In genomic region chr17:7215652-7216139, GRCh38 we compare ENCODE assay signal across 8 cellular contexts. TPM values are rescaled to one million over a fixed set of nuclear protein-coding genes. Genes with fewer than 3 reads are reported as not detected.
DNase-seq lines count a peak whose midpoint lies in the region; ATAC-seq and TF ChIP-seq lines count a peak whose summit lies in the region.

No MANE protein-coding gene starts in this region.

- no peak for ATAC-seq in CD4-positive, alpha-beta T cell (ENCODE audit: poor library complexity)
- no peak for ATAC-seq in GM18498 (IDR thresholded peaks at IDR 0.05; ENCODE audit: unreplicated experiment)

- H3K4me2 ChIP-seq in neural progenitor cell: peak overlapping the region; percentile 85

- H3K4me3 ChIP-seq in NB4 (ENCODE audit: low read depth, low read length) (peak overlapping the region; percentile 50), dorsolateral prefrontal cortex (peak overlapping the region in 58 of 59 donors; percentile 17 to 98 (median 68)), neural progenitor cell (peak overlapping the region; percentile 59)

- peak in 1 of 10 experiments; percentile 35 for DNase-seq in CD4-positive, alpha-beta T cell
- DNase-seq in NB4 (ENCODE audit: low read depth) (peak; percentile 65), dorsolateral prefrontal cortex (no peak), neural progenitor cell (ENCODE audit: low spot score) (peak; percentile 41), NOMO-1 treated with DMSO at 0.1 percent for 48 hours (lab: John Stamatoyannopoulos, UW; ENCODE audit: unreplicated experiment) (no peak), NCI-H774 (lab: John Stamatoyannopoulos, UW) (no peak), T-helper 9 cell (no peak)

- no peaks in the 10 kb centered on the region for H3K9me3 Mint-ChIP-seq in CD4-positive, alpha-beta T cell
- no peaks in the 10 kb centered on the region for H3K9me3 Mint-ChIP-seq in neural progenitor cell

- peaks cover 13% of the 10 kb centered on the region for H4K20me1 ChIP-seq in neural progenitor cell (ENCODE audit: low read depth)

- intact Hi-C loops in CD4-positive, alpha-beta T cell (cut with DNase I, micrococcal nuclease): loop anchor here in 1 of 2 experiments (5.0 kb wide), 1 partner anchor 37 kb away; the partner anchor contains the start of genes CTDNEP1 and ELP5
- intact Hi-C loops in dorsolateral prefrontal cortex (cut with DNase I): no loop called here

- no peaks in the 10 kb centered on the region for H3K27me3 ChIP-seq in CD4-positive, alpha-beta T cell (ENCODE audit: control insufficient read depth, insufficient read depth, low read length)
- H3K27me3 ChIP-seq in dorsolateral prefrontal cortex (peaks cover 0 to 3% (median 0%) of the 10 kb centered on the region in 45 donors), neural progenitor cell (no peaks in the 10 kb centered on the region)

- CTCF ChIA-PET in CD4-positive, alpha-beta T cell (lab: Charles Lee): interaction anchor here (2.7 kb wide), 1 partner anchor 10 kb away, joined by 13 read pairs; no protein-coding TSS in a partner anchor

- TF ChIP-seq CTCF in CD4-positive, alpha-beta T cell (IDR thresholded peaks at IDR 0.05): no peak
- no peak for TF ChIP-seq CTCF in NB4 (IDR thresholded peaks at IDR 0.05; ENCODE audit: low read depth, low read length)
- no peak for TF ChIP-seq CTCF in dorsolateral prefrontal cortex (IDR thresholded peaks at IDR 0.05 in 54 of 56, conservative IDR thresholded peaks at IDR 0.05 in 2 of 56; ENCODE audit: low read depth in 1 of 56, partially characterized antibody in 56 of 56)
- TF ChIP-seq CTCF in neural progenitor cell (IDR thresholded peaks at IDR 0.05): no peak

- H3K27ac Mint-ChIP-seq in CD4-positive, alpha-beta T cell: peak overlapping the region; percentile 93
- H3K27ac Mint-ChIP-seq in neural progenitor cell: peak overlapping the region; percentile 97

- H3K9ac ChIP-seq in neural progenitor cell: no peak overlapping the region

- POLR2A ChIA-PET in CD4-positive, alpha-beta T cell (lab: Charles Lee): interaction anchor here (0.9 to 13.1 kb wide), 2 partner anchors 22 to 471 kb away, joined by 3 to 234 read pairs; partner anchors contain the start of genes DVL2, GABARAP, PHF23 and TP53

- no peaks in the 10 kb centered on the region for H3K9me3 ChIP-seq in CD4-positive, alpha-beta T cell (ENCODE audit: control insufficient read depth, low read length)
- H3K9me3 ChIP-seq in neural progenitor cell (ENCODE audit: low read depth): no peaks in the 10 kb centered on the region

- no peaks in the 10 kb centered on the region for H3K36me3 Mint-ChIP-seq in CD4-positive, alpha-beta T cell (ENCODE audit: low read depth)
- peaks cover 4% of the 10 kb centered on the region for H3K36me3 Mint-ChIP-seq in neural progenitor cell

- H2AFZ ChIP-seq in neural progenitor cell (replicated peaks): no peak overlapping the region

- no peaks in the 10 kb centered on the region for H3K36me3 ChIP-seq in neural progenitor cell

- peaks cover 73% of the 10 kb centered on the region for H3K4me1 Mint-ChIP-seq in CD4-positive, alpha-beta T cell (ENCODE audit: low read depth)
- peaks cover 68% of the 10 kb centered on the region for H3K4me1 Mint-ChIP-seq in neural progenitor cell

- H3K27me3 Mint-ChIP-seq in CD4-positive, alpha-beta T cell: peaks cover 5% of the 10 kb centered on the region
- peaks cover 23% of the 10 kb centered on the region for H3K27me3 Mint-ChIP-seq in neural progenitor cell (ENCODE audit: insufficient read depth, low read depth)

- H3K4me3 Mint-ChIP-seq in CD4-positive, alpha-beta T cell: peak overlapping the region; percentile 93
- H3K4me3 Mint-ChIP-seq in neural progenitor cell: peak overlapping the region; percentile 83

- peaks cover 51% of the 10 kb centered on the region for H3K79me2 ChIP-seq in neural progenitor cell (ENCODE audit: low read depth)

- H3K4me1 ChIP-seq in neural progenitor cell: peaks cover 56% of the 10 kb centered on the region

- peak overlapping the region; percentile 85 for H3K27ac ChIP-seq in CD4-positive, alpha-beta T cell (ENCODE audit: low read depth, low read length)
- H3K27ac ChIP-seq in dorsolateral prefrontal cortex (peak overlapping the region in 49 of 59 donors; percentile 16 to 99 (median 85)), neural progenitor cell (peak overlapping the region; percentile 54)

- peaks cover 73% of the 10 kb centered on the region for H3F3A ChIP-seq in neural progenitor cell (ENCODE audit: low read depth)

- TF ChIP-seq POLR2A in NB4 (IDR thresholded peaks at IDR 0.05; ENCODE audit: extremely low read depth, insufficient read length): no peak

RNA-seq across cellular contexts. Expression of gene DLG4, which starts 3.9 kb away (rescaled TPM):
- 10 to 100 TPM; 10.2 to 11.0 TPM for total RNA-seq in CD4-positive, alpha-beta T cell
- total RNA-seq in dorsolateral prefrontal cortex (100 to 1,000 TPM; 109 to 508 (median 348) TPM), neural progenitor cell (ENCODE audit: low replicate concordance) (23.5 and 50.5 TPM in 2 replicates)

RNA-seq across cellular contexts. Expression of gene ACADVL, which starts 4.0 kb away (rescaled TPM):
- 100 to 1,000 TPM; 237 to 257 TPM for total RNA-seq in CD4-positive, alpha-beta T cell
- 100 to 1,000 TPM; 242 to 722 (median 375) TPM for total RNA-seq in dorsolateral prefrontal cortex
- 86.7 and 194 TPM in 2 replicates for total RNA-seq in neural progenitor cell (ENCODE audit: low replicate concordance)

RNA-seq across cellular contexts. Expression of gene DVL2, which starts 18.6 kb away (rescaled TPM):
- total RNA-seq in CD4-positive, alpha-beta T cell: 10 to 100 TPM; 40.9 to 41.3 TPM
- total RNA-seq in dorsolateral prefrontal cortex (10 to 100 TPM; 31.9 to 83.9 (median 51.7) TPM), neural progenitor cell (ENCODE audit: low replicate concordance) (43.9 and 113 TPM in 2 replicates)

RNA-seq across cellular contexts. Expression of gene PHF23, which starts 23.6 kb away (rescaled TPM):
- 1 to 10 TPM; 4.5 to 5.1 TPM for total RNA-seq in CD4-positive, alpha-beta T cell
- total RNA-seq in dorsolateral prefrontal cortex (10 to 100 TPM; 21.3 to 54.1 (median 37.2) TPM), neural progenitor cell (ENCODE audit: low replicate concordance) (31.6 and 59.1 TPM in 2 replicates)

RNA-seq across cellular contexts. Expression of gene GABARAP, which starts 26.6 kb away (rescaled TPM):
- 100 to 1,000 TPM; 182 to 195 TPM for total RNA-seq in CD4-positive, alpha-beta T cell
- 100 to 1,000 TPM; 350 to 533 (median 438) TPM for total RNA-seq in dorsolateral prefrontal cortex
- 225 and 276 TPM in 2 replicates for total RNA-seq in neural progenitor cell (ENCODE audit: low replicate concordance)

Comparison
In these comparisons a context has a peak if more than half of its experiments do, and no peak if none do; other contexts are left out.
1. DNase-seq: peak in NB4 (single experiment) and neural progenitor cell (single experiment); none in dorsolateral prefrontal cortex (0 of 10), NOMO-1 treated with DMSO at 0.1 percent for 48 hours (single experiment), NCI-H774 (single experiment) and T-helper 9 cell (single experiment).
2. Peak in every context shown above with its lines, with median percentiles within 50 percentile points of each other: H3K27ac ChIP-seq and H3K4me3 ChIP-seq.